In the genomic region with DNA sequence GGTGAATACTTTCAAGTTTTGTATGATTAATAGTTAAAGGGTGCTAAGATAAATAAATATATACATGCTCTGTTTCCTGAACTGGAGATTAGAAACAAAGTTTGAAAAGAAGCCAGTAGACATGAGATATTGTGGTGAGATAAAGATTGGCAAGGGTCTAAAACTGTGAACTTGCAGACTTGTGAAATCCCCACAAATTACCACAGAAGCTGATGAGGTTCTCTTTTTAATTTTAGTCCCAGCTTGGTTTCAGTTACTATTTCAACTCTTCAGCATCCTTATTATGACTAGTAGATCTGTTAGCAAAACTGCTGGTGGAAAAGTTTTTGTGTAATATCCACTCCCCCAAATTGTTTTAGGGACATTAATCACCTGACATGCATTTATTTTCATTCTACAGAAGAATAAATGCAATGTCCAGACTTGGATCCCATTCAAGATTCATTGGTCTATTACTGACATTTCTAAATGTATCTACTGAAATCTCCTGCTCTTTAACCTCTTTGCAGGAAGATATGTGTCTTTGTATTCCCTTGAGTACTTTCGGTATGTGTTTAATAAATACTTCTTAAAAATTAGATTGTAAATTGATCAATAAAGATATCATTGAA, we compare ENCODE assay signal across 11 cellular contexts. TPM values are rescaled to one million over a fixed set of nuclear protein-coding genes. Genes with fewer than 3 reads are reported as not detected.
A peak's percentile ranks its signal among the peaks of the same experiment; 100 is the strongest.
DNase-seq lines count a peak whose midpoint lies in the region; ATAC-seq and TF ChIP-seq lines count a peak whose summit lies in the region.
"Had no signal": no experiment of that assay in that cellular context is flagged by ENCODE, and none has a peak within 500 bp of the region (broad histone marks: within the 10 kb centered on the region; RNA-seq: fewer than 3 reads in every experiment).

No MANE protein-coding gene starts in this region.

- H4K20me1 ChIP-seq in osteoblast (ENCODE audit: insufficient read depth, low read length), result no peaks in the 10 kb centered on the region

- H3K4me3 ChIP-seq in osteoblast (ENCODE audit: insufficient read depth, low read length), result no peak overlapping the region
- H3K4me3 ChIP-seq: A549 had no signal

- no peaks in the 10 kb centered on the region for H3K36me3 ChIP-seq in osteoblast (ENCODE audit: insufficient read depth, low read length)

- no peak for DNase-seq in activated CD4-positive, alpha-beta T cell treated with anti-CD3 and anti-CD28 coated beads for 36 hours
- DNase-seq in activated CD4-positive, alpha-beta T cell treated with anti-CD3 and anti-CD28 coated beads for 1 hour, result no peak
- DNase-seq in NCI-H187 treated with DMSO at 0.1 percent for 48 hours (lab: John Stamatoyannopoulos, UW), result no peak
- no peak for DNase-seq in osteoblast (ENCODE audit: insufficient read length, low spot score, missing footprints)
- DNase-seq in activated effector memory CD4-positive, alpha-beta T cell treated with Interleukin-2 at 50 U/mL for 16 hours, result no peak

- no peak overlapping the region for H3K27ac ChIP-seq in osteoblast (ENCODE audit: low read depth, low read length)
- H3K27ac ChIP-seq: A549 had no signal

- no peaks in the 10 kb centered on the region for H3K4me1 ChIP-seq in osteoblast (ENCODE audit: insufficient read depth, low read length)

- intact Hi-C loops in activated CD4-positive, alpha-beta T cell treated with anti-CD3 and anti-CD28 coated beads for 36 hours (cut with DNase I, micrococcal nuclease), result loop anchor here (2.0 to 5.0 kb wide), 2 partner anchors 20 to 430 kb away; a partner anchor contains a TSS

- POLR2A ChIA-PET in activated CD4-positive, alpha-beta T cell treated with anti-CD3 and anti-CD28 coated beads for 36 hours (lab: Charles Lee), result no interaction called here

- no peaks in the 10 kb centered on the region for H3K36me3 Mint-ChIP-seq in activated CD4-positive, alpha-beta T cell treated with anti-CD3 and anti-CD28 coated beads for 36 hours (ENCODE audit: low read depth)
- H3K36me3 Mint-ChIP-seq in stimulated activated memory B cell treated with anti-CD40 and anti-IgM and Interleukin-4, amounts not matched to agents 10 μg/mL and 1 μg/mL and 100 μg/mL, for 72 hours, result peaks cover 30% of the 10 kb centered on the region
- H3K36me3 Mint-ChIP-seq: brain, type B pancreatic cell had no signal

- no peaks in the 10 kb centered on the region for H3K9me3 Mint-ChIP-seq in activated CD4-positive, alpha-beta T cell treated with anti-CD3 and anti-CD28 coated beads for 36 hours (ENCODE audit: low read depth)
- peaks cover 3% of the 10 kb centered on the region for H3K9me3 Mint-ChIP-seq in stimulated activated memory B cell treated with anti-CD40 and anti-IgM and Interleukin-4, amounts not matched to agents 10 μg/mL and 1 μg/mL and 100 μg/mL, for 72 hours
- H3K9me3 Mint-ChIP-seq: brain had no signal

- H3K4me3 Mint-ChIP-seq in activated CD4-positive, alpha-beta T cell treated with anti-CD3 and anti-CD28 coated beads for 36 hours, result no peak overlapping the region
- peak overlapping the region; percentile 52 for H3K4me3 Mint-ChIP-seq in stimulated activated memory B cell treated with anti-CD40 and anti-IgM and Interleukin-4, amounts not matched to agents 10 μg/mL and 1 μg/mL and 100 μg/mL, for 72 hours
- H3K4me3 Mint-ChIP-seq: brain, type B pancreatic cell had no signal

- peak; percentile 74 for ATAC-seq in activated CD4-positive, alpha-beta T cell treated with anti-CD3 and anti-CD28 coated beads for 36 hours
- ATAC-seq in HG03039 (IDR thresholded peaks at IDR 0.05; ENCODE audit: unreplicated experiment), result peak; percentile 36
- peak; percentile 75 for ATAC-seq in stimulated activated memory B cell treated with anti-CD40 and anti-IgM and Interleukin-4, amounts not matched to agents 10 μg/mL and 1 μg/mL and 100 μg/mL, for 72 hours
- ATAC-seq: A549 had no signal

- TF ChIP-seq POLR2A in Raji (IDR thresholded peaks at IDR 0.05; ENCODE audit: insufficient read depth, low read depth, low read length), result peak; percentile 33; the same call in 1 of the 2 replicates

- H3K27ac Mint-ChIP-seq in activated CD4-positive, alpha-beta T cell treated with anti-CD3 and anti-CD28 coated beads for 36 hours, result no peak overlapping the region
- peak overlapping the region; percentile 84 for H3K27ac Mint-ChIP-seq in stimulated activated memory B cell treated with anti-CD40 and anti-IgM and Interleukin-4, amounts not matched to agents 10 μg/mL and 1 μg/mL and 100 μg/mL, for 72 hours
- H3K27ac Mint-ChIP-seq: brain, type B pancreatic cell had no signal

- peaks cover 3% of the 10 kb centered on the region for H3K27me3 Mint-ChIP-seq in activated CD4-positive, alpha-beta T cell treated with anti-CD3 and anti-CD28 coated beads for 36 hours
- no peaks in the 10 kb centered on the region for H3K27me3 Mint-ChIP-seq in stimulated activated memory B cell treated with anti-CD40 and anti-IgM and Interleukin-4, amounts not matched to agents 10 μg/mL and 1 μg/mL and 100 μg/mL, for 72 hours

- H3K79me2 ChIP-seq in osteoblast (ENCODE audit: insufficient read depth, low read length), result no peaks in the 10 kb centered on the region

- peaks cover 2% of the 10 kb centered on the region for H3K27me3 ChIP-seq in osteoblast (ENCODE audit: insufficient read depth, low read length)

- no peak for TF ChIP-seq CTCF in osteoblast (IDR thresholded peaks at IDR 0.05; ENCODE audit: extremely low read depth, low read depth, low read length)

- peaks cover 39% of the 10 kb centered on the region for H3K4me1 Mint-ChIP-seq in activated CD4-positive, alpha-beta T cell treated with anti-CD3 and anti-CD28 coated beads for 36 hours
- peaks cover 88% of the 10 kb centered on the region for H3K4me1 Mint-ChIP-seq in stimulated activated memory B cell treated with anti-CD40 and anti-IgM and Interleukin-4, amounts not matched to agents 10 μg/mL and 1 μg/mL and 100 μg/mL, for 72 hours
- H3K4me1 Mint-ChIP-seq: brain had no signal

- H3K9me3 ChIP-seq in osteoblast (ENCODE audit: low read depth, low read length), result no peaks in the 10 kb centered on the region
- H3K9me3 ChIP-seq: A549 had no signal

- no peak overlapping the region for H3K4me2 ChIP-seq in osteoblast (ENCODE audit: insufficient read depth, low read length)
- H3K4me2 ChIP-seq: A549 had no signal

- H2AFZ ChIP-seq in osteoblast (ENCODE audit: low read length), result no peak overlapping the region

- CTCF ChIA-PET in activated CD4-positive, alpha-beta T cell treated with anti-CD3 and anti-CD28 coated beads for 36 hours (lab: Charles Lee), result interaction anchor here (0.9 to 1.5 kb wide), 2 partner anchors 9 to 21 kb away, joined by 4 to 5 read pairs; a partner anchor contains a TSS

RNA-seq across cellular contexts. Expression of a gene that starts 20.8 kb away (rescaled TPM):
- total RNA-seq in activated CD4-positive, alpha-beta T cell treated with anti-CD3 and anti-CD28 coated beads for 36 hours, result 1 to 10 TPM; 3.9 to 4.5 TPM
- 0.72 and 1.5 TPM in 2 replicates for total RNA-seq in osteoblast
